24 cellular contexts compared by ENCODE assay signal in the genomic region with DNA sequence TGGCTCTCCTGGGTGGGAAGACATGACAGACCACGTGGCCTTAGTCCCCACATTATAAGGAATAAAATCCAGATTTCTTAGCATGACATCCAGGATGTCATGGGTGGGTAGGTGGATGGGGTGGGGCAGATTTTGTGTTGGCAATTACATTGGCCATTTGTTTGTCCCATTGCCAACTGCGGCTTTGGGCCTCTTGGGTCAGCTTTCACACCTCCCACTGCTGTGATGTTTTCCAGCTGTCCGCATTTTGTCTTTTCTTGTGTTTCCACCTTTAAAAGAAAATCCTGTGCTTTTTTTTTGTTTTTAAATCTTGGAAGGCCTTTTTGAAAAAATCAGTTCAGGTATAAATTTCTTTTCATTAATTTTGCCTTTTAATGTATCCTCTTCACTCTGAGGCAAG.
"Had no signal": no experiment of that assay in that cellular context is flagged by ENCODE, and none has a peak within 500 bp of the region (broad histone marks: within the 10 kb centered on the region; RNA-seq: fewer than 3 reads in every experiment).

No MANE protein-coding gene starts in this region.

- H3K4me3 Mint-ChIP-seq: naive B cell; natural killer cell; stimulated activated memory B cell treated with anti-CD40 and anti-IgM and Interleukin-4, amounts not matched to agents 10 μg/mL and 1 μg/mL and 100 μg/mL, for 72 hours; stimulated activated naive CD8-positive, alpha-beta T cell treated with anti-CD3 and anti-CD28 coated beads, Interleukin-15, amount 100 ng/mL, for 72 hours had no signal

- H3K27ac ChIP-seq: left lung, lower lobe of right lung, pancreas, prostate gland, sigmoid colon, skin epidermis, thyroid gland, transverse colon, upper lobe of right lung had no signal

- H3K4me3 ChIP-seq: left lung, lower lobe of right lung, pancreas, prostate gland, sigmoid colon, skin epidermis, thyroid gland, transverse colon, upper lobe of right lung had no signal

- H3K9me3 ChIP-seq: left lung, lower lobe of right lung, pancreas, prostate gland, sigmoid colon, thyroid gland, transverse colon, upper lobe of right lung had no signal

- H3K27me3 ChIP-seq: left lung, pancreas, sigmoid colon, thyroid gland, transverse colon, upper lobe of right lung had no signal

- DNase-seq: head of caudate nucleus; hippocampal formation; left cardiac atrium; left lung; lower lobe of right lung; naive B cell; natural killer cell; pancreas; retina; right cardiac atrium; sigmoid colon; stimulated activated CD4-positive, alpha-beta T cell treated with anti-CD3 and anti-CD28 coated beads, Interleukin-1b, Interleukin-23, amount 100 ng/mL, for 48 hours; stimulated activated CD4-positive, alpha-beta T cell treated with anti-CD3 and anti-CD28 coated beads, Interleukin-2, amount 100 ng/mL, for 48 hours; stimulated activated CD4-positive, alpha-beta T cell treated with anti-CD3 and anti-CD28 coated beads, Interleukin-4, amount 100 ng/mL, for 4 hours; stimulated activated CD8-positive, alpha-beta memory T cell treated with anti-CD3 and anti-CD28 coated beads, Interleukin-4, amount 100 ng/mL, for 48 hours; stimulated activated naive CD4-positive, alpha-beta T cell treated with Interleukin-2 at 50 U/mL for 16 hours; stimulated activated naive CD8-positive, alpha-beta T cell treated with anti-CD3 and anti-CD28 coated beads, Interleukin-15, amount 100 ng/mL, for 72 hours; substantia nigra; thyroid gland; transverse colon; upper lobe of right lung had no signal

- H3K4me1 ChIP-seq: left lung, lower lobe of right lung, prostate gland, sigmoid colon, thyroid gland, transverse colon, upper lobe of right lung had no signal

- H3K27me3 Mint-ChIP-seq: stimulated activated memory B cell treated with anti-CD40 and anti-IgM and Interleukin-4, amounts not matched to agents 10 μg/mL and 1 μg/mL and 100 μg/mL, for 72 hours; stimulated activated naive CD8-positive, alpha-beta T cell treated with anti-CD3 and anti-CD28 coated beads, Interleukin-15, amount 100 ng/mL, for 72 hours had no signal

- ATAC-seq: lower lobe of right lung; natural killer cell; right cardiac atrium; stimulated activated memory B cell treated with anti-CD40 and anti-IgM and Interleukin-4, amounts not matched to agents 10 μg/mL and 1 μg/mL and 100 μg/mL, for 72 hours; stimulated activated naive CD8-positive, alpha-beta T cell treated with anti-CD3 and anti-CD28 coated beads, Interleukin-15, amount 100 ng/mL, for 72 hours; upper lobe of right lung had no signal

- H3K27ac Mint-ChIP-seq: natural killer cell; stimulated activated memory B cell treated with anti-CD40 and anti-IgM and Interleukin-4, amounts not matched to agents 10 μg/mL and 1 μg/mL and 100 μg/mL, for 72 hours; stimulated activated naive CD8-positive, alpha-beta T cell treated with anti-CD3 and anti-CD28 coated beads, Interleukin-15, amount 100 ng/mL, for 72 hours had no signal

- H3K36me3 ChIP-seq: left lung, lower lobe of right lung, pancreas, prostate gland, sigmoid colon, thyroid gland, transverse colon, upper lobe of right lung had no signal

- H3K36me3 Mint-ChIP-seq: naive B cell; natural killer cell; stimulated activated memory B cell treated with anti-CD40 and anti-IgM and Interleukin-4, amounts not matched to agents 10 μg/mL and 1 μg/mL and 100 μg/mL, for 72 hours had no signal

- H3K4me1 Mint-ChIP-seq: naive B cell; natural killer cell; stimulated activated memory B cell treated with anti-CD40 and anti-IgM and Interleukin-4, amounts not matched to agents 10 μg/mL and 1 μg/mL and 100 μg/mL, for 72 hours; stimulated activated naive CD8-positive, alpha-beta T cell treated with anti-CD3 and anti-CD28 coated beads, Interleukin-15, amount 100 ng/mL, for 72 hours had no signal

- H3K9me3 Mint-ChIP-seq: naive B cell; natural killer cell; stimulated activated memory B cell treated with anti-CD40 and anti-IgM and Interleukin-4, amounts not matched to agents 10 μg/mL and 1 μg/mL and 100 μg/mL, for 72 hours had no signal
